Comparison of ENCODE assay signal across 12 cellular contexts in the genomic region with DNA sequence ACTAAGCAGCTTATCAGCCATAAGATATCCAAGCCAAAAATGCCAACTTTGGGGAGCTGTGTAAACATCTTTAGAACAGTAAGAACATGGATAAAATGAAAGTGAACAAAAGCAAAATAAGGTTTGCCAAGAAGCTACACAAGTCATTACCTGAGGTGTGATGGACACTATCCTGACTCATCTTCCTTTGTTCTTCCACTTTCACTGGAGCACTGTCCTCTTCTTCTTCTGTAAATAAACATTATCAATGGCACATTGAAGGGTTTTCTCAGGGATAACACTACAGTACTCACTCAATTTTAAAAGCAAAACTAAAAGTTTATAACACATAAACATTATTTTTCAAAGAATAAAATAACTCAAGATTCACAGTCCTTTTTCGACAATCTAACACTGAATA.
DNase-seq lines count a peak whose midpoint lies in the region; ATAC-seq, FAIRE-seq and TF ChIP-seq lines count a peak whose summit lies in the region.
"Had no signal": no experiment of that assay in that cellular context is flagged by ENCODE, and none has a peak within 500 bp of the region (broad histone marks: within the 10 kb centered on the region; RNA-seq: fewer than 3 reads in every experiment).

No MANE protein-coding gene starts in this region.

- peaks cover 40% of the 10 kb centered on the region for H3K4me1 Mint-ChIP-seq in Caco-2 (ENCODE audit: low read depth, unreplicated experiment)

- H3K4me3 Mint-ChIP-seq in Caco-2 (ENCODE audit: unreplicated experiment) = no peak overlapping the region
- H3K4me3 Mint-ChIP-seq: CD14-positive monocyte had no signal

- CTCF ChIA-PET in Caco-2 (lab: Charles Lee) (interaction anchor here (1.7 kb wide), 1 partner anchor 471 kb away, joined by 4 read pairs; no protein-coding TSS in a partner anchor), HEK293 (lab: Yijun Ruan, JAX) (interaction anchor here (1.1 to 1.7 kb wide), 3 partner anchors 10 to 453 kb away, joined by 3 to 6 read pairs (median 4); partner anchors contain the start of gene HOXA5)

- POLR2A ChIA-PET in Caco-2 (lab: Charles Lee) = no interaction called here
- POLR2A ChIA-PET in HEK293 (lab: Yijun Ruan, JAX) = interaction anchor here (0.6 kb wide), 1 partner anchor 418 kb away, joined by 3 read pairs; no protein-coding TSS in a partner anchor

- no peak overlapping the region for H3K4me3 ChIP-seq in Caco-2 (ENCODE audit: low read depth, low read length)
- no peak overlapping the region for H3K4me3 ChIP-seq in HEK293 (ENCODE audit: low read depth, low read length)
- no peak overlapping the region for H3K4me3 ChIP-seq in kidney (ENCODE audit: low read length in 2 of 2)

- no peaks in the 10 kb centered on the region for H3K9me3 Mint-ChIP-seq in Caco-2 (ENCODE audit: unreplicated experiment)
- H3K9me3 Mint-ChIP-seq: CD14-positive monocyte had no signal

- H3K27ac ChIP-seq in HEK293 (ENCODE audit: extremely low read depth, low read depth, low read length) = no peak overlapping the region
- H3K27ac ChIP-seq in kidney (ENCODE audit: low read depth in 2 of 2, low read length in 2 of 2) = no peak overlapping the region

- H3K9me3 ChIP-seq in Caco-2 (no peaks in the 10 kb centered on the region), HEK293 (ENCODE audit: control insufficient read depth, insufficient read depth, low read depth, low read length) (no peaks in the 10 kb centered on the region), kidney (ENCODE audit: control insufficient read depth in 1 of 2, low read length in 2 of 2) (no peaks in the 10 kb centered on the region)

- no peak for ATAC-seq in GM18511 (IDR thresholded peaks at IDR 0.05; ENCODE audit: unreplicated experiment)
- no peak for ATAC-seq in HG02763 (IDR thresholded peaks at IDR 0.05; ENCODE audit: unreplicated experiment)

- H3K27ac Mint-ChIP-seq in Caco-2 (ENCODE audit: unreplicated experiment) = peak overlapping the region; percentile 73
- H3K27ac Mint-ChIP-seq: CD14-positive monocyte had no signal

- no peaks in the 10 kb centered on the region for H3K27me3 Mint-ChIP-seq in Caco-2 (ENCODE audit: insufficient read depth, unreplicated experiment)

- H3K36me3 Mint-ChIP-seq in Caco-2 (ENCODE audit: insufficient read depth, unreplicated experiment) = no peaks in the 10 kb centered on the region

- peak; percentile 8 for FAIRE-seq in kidney (lab: Jason Lieb, UNC)

- DNase-seq in Caco-2 (no peak), astrocyte of the hippocampus (ENCODE audit: low read depth, low spot score) (peak; percentile 24), kidney (no peak), 8988T (no peak), NCI-H2171 treated with DMSO at 0.1 percent for 48 hours (lab: John Stamatoyannopoulos, UW) (no peak)
- DNase-seq: NCI-H1436, NCI-H2029, NCI-H510A had no signal

- no TSS peak for BruUV-seq in Caco-2 (replicated peaks; lab: Mats Ljungman, UMichigan)

- no peaks in the 10 kb centered on the region for H3K27me3 ChIP-seq in Caco-2 (replicated peaks; ENCODE audit: control insufficient read depth, insufficient read depth, low read length)

- H3K9ac ChIP-seq in kidney (ENCODE audit: low read length in 2 of 2) = no peak overlapping the region

- no peak for TF ChIP-seq CTCF in Caco-2 (IDR thresholded peaks at IDR 0.05; ENCODE audit: insufficient read depth in 1 of 2, low read depth in 1 of 2, low read length in 1 of 2, severe bottlenecking in 1 of 2, unreplicated experiment in 1 of 2)
- TF ChIP-seq CTCF in HEK293 (tag by site-specific recombination; IDR thresholded peaks at IDR 0.05) = no peak
- TF ChIP-seq CTCF in kidney (IDR thresholded peaks at IDR 0.05; ENCODE audit: borderline replicate concordance, extremely low read depth, insufficient read depth) = no peak

- H3K36me3 ChIP-seq in Caco-2 (ENCODE audit: control insufficient read depth, insufficient read depth, low read length) (no peaks in the 10 kb centered on the region), HEK293 (ENCODE audit: control insufficient read depth in 2 of 2, insufficient read depth in 1 of 2, low read length in 2 of 2) (no peaks in the 10 kb centered on the region), kidney (ENCODE audit: control insufficient read depth in 1 of 2, insufficient read depth in 2 of 2, low read length in 2 of 2) (no peaks in the 10 kb centered on the region)

- H3K4me1 ChIP-seq in Caco-2 (peaks cover 50% of the 10 kb centered on the region), HEK293 (ENCODE audit: control insufficient read depth, insufficient read depth, low read length) (peaks cover 43% of the 10 kb centered on the region), kidney (ENCODE audit: control insufficient read depth in 1 of 2, insufficient read depth in 1 of 2, low read depth in 1 of 2, low read length in 2 of 2) (peaks cover 0 to 2% of the 10 kb centered on the region in 2 donors)

- intact Hi-C loops in Caco-2 (cut with micrococcal nuclease; ENCODE audit: unreplicated experiment) = no loop called here
- intact Hi-C loops in kidney (cut with DNase I) = loop anchor here (10.0 kb wide), 1 partner anchor 165 kb away; no protein-coding TSS in a partner anchor

TF ChIP-seq in HEK293, 187 proteins besides CTCF, POLR2A, EP300 and RAD21:
- TF ChIP-seq ZBTB20 (tag by site-specific recombination; IDR thresholded peaks at IDR 0.05) = peak; percentile 33; the same call in 1 of the 2 replicates
- no peak for TF ChIP-seq ZNF341 (tag by site-specific recombination; IDR thresholded peaks at IDR 0.05; ENCODE audit: low read depth)
TF ChIP-seq in HEK293: peak in this region for 1.
